ENCODE assay signal across 1 cellular context in genomic region chr17:45834471-45835396, GRCh38.
TF ChIP-seq lines count a peak whose summit lies in the region.

No MANE protein-coding gene starts in this region.

TF ChIP-seq in H1, 55 proteins besides CTCF, POLR2A, EP300 and RAD21:
- no peak for TF ChIP-seq NRF1 (IDR thresholded peaks at IDR 0.05; ENCODE audit: low read depth, low read length)
- TF ChIP-seq BRCA1 (IDR thresholded peaks at IDR 0.05; ENCODE audit: low read depth, low read length) = no peak
- TF ChIP-seq ATF3 (IDR thresholded peaks at IDR 0.05; ENCODE audit: insufficient read depth, low read depth, low read length) = no peak
- TF ChIP-seq YY1 (IDR thresholded peaks at IDR 0.05; ENCODE audit: low read depth, low read length) = no peak
- no peak for TF ChIP-seq EGR1 (IDR thresholded peaks at IDR 0.05; ENCODE audit: borderline replicate concordance, low read depth, low read length)
- TF ChIP-seq TAF1 (IDR thresholded peaks at IDR 0.05; ENCODE audit: low read depth, low read length) = no peak
